ENCODE assay signal across 21 cellular contexts in the genomic region with DNA sequence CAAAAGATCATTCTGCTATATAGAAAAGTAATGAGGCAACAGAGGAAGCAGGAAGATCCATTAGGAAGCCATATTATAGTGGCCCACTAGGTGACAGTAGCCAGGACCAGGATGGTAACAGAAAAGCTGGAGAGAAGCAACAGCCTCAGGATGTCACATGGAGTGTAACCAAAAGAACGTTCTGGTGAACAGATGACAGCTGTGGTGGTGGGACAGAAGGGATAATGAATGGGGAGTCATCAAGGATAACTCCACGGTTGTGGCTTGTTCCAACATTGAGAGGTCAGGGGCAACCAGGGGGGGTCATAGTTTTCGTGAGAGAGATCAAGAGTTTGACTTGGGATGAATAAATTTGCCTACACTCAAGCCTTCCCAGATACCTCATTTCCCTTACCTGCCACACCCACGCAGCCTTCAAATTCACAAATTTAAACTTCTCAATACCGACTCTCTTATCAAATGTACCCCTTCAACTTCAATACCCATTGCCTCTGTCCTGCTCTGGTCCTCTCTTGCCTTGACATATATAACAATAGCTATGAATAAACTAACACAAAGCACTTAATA. TPM values are rescaled to one million over a fixed set of nuclear protein-coding genes. Genes with fewer than 3 reads are reported as not detected.
"Had no signal": no experiment of that assay in that cellular context is flagged by ENCODE, and none has a peak within 500 bp of the region (broad histone marks: within the 10 kb centered on the region; RNA-seq: fewer than 3 reads in every experiment).

No MANE protein-coding gene starts in this region.

- H3K27me3 Mint-ChIP-seq: activated naive CD8-positive, alpha-beta T cell treated with anti-CD3 and anti-CD28 coated beads for 36 hours; central memory CD8-positive, alpha-beta T cell had no signal

- H3K4me1 ChIP-seq: neural progenitor cell, psoas muscle had no signal

- H3K4me3 ChIP-seq: gastrocnemius medialis, heart right ventricle, lower lobe of right lung, neural progenitor cell, psoas muscle, spleen, stomach, testis had no signal

- H3K9me3 ChIP-seq: gastrocnemius medialis, heart right ventricle, lower lobe of right lung, psoas muscle, spleen, stomach, testis had no signal

- H3K4me2 ChIP-seq: neural progenitor cell had no signal

- H2AFZ ChIP-seq: neural progenitor cell had no signal

- H3K27me3 ChIP-seq: gastrocnemius medialis, heart right ventricle, spleen, stomach, testis had no signal

- H3K4me1 Mint-ChIP-seq: brain had no signal

- H3K27ac Mint-ChIP-seq: activated naive CD8-positive, alpha-beta T cell treated with anti-CD3 and anti-CD28 coated beads for 36 hours; neural progenitor cell had no signal

- ATAC-seq: activated CD4-positive, CD25-positive, alpha-beta regulatory T cell treated with anti-CD3 and anti-CD28 coated beads, Interleukin-2, amount 50 U/mL, for 24 hours; gastrocnemius medialis; heart right ventricle; left colon; lower lobe of right lung; sciatic nerve had no signal

- H3K36me3 ChIP-seq: neural progenitor cell had no signal

- H3K9me3 Mint-ChIP-seq: activated naive CD8-positive, alpha-beta T cell treated with anti-CD3 and anti-CD28 coated beads for 36 hours; brain; central memory CD8-positive, alpha-beta T cell; neural progenitor cell had no signal

- H3K9ac ChIP-seq: neural progenitor cell had no signal

- H3K4me3 Mint-ChIP-seq: activated naive CD8-positive, alpha-beta T cell treated with anti-CD3 and anti-CD28 coated beads for 36 hours; central memory CD8-positive, alpha-beta T cell; neural progenitor cell had no signal

- DNase-seq: activated CD4-positive, alpha-beta T cell treated with anti-CD3 and anti-CD28 coated beads, Interleukin-2, amount 50 U/mL, for 48 hours; activated CD8-positive, alpha-beta memory T cell treated with anti-CD3 and anti-CD28 coated beads, Interleukin-2, amount 50 U/mL, for 4 hours; activated gamma-delta T cell treated with Interleukin-2 at 50 U/mL for 16 hours; activated naive CD8-positive, alpha-beta T cell treated with anti-CD3 and anti-CD28 coated beads for 36 hours; effector CD8-positive, alpha-beta T cell; heart right ventricle; left colon; lower lobe of right lung; psoas muscle; stomach; SW 1271; T-helper 9 cell; testis had no signal

- H3K27ac ChIP-seq: epithelial cell of prostate, gastrocnemius medialis, heart right ventricle, lower lobe of right lung, neural progenitor cell, psoas muscle, spleen, stomach, testis had no signal

RNA-seq across cellular contexts. Expression of a gene that starts 55.2 kb away (rescaled TPM):
- total RNA-seq: activated naive CD8-positive, alpha-beta T cell treated with anti-CD3 and anti-CD28 coated beads for 36 hours had no signal
